In genomic region chr20:62303327-62304226, GRCh38 we compare ENCODE assay signal across 8 cellular contexts. TPM values are rescaled to one million over a fixed set of nuclear protein-coding genes. Genes with fewer than 3 reads are reported as not detected.
DNase-seq lines count a peak whose midpoint lies in the region; ATAC-seq and TF ChIP-seq lines count a peak whose summit lies in the region.

No MANE protein-coding gene starts in this region.

- H3K9me3 Mint-ChIP-seq in activated naive CD4-positive, alpha-beta T cell treated with anti-CD3 and anti-CD28 coated beads, Interleukin-2, amount 50 U/mL, for 72 hours: no peaks in the 10 kb centered on the region

- no peak overlapping the region for H2AFZ ChIP-seq in hepatocyte

- peaks cover 48% of the 10 kb centered on the region for H3K36me3 ChIP-seq in HUES48 (ENCODE audit: control insufficient read depth, insufficient read depth, low read length)
- H3K36me3 ChIP-seq in hepatocyte (replicated peaks; ENCODE audit: insufficient read depth, low read depth): no peaks in the 10 kb centered on the region
- H3K36me3 ChIP-seq in skeletal muscle satellite cell (ENCODE audit: insufficient read depth, low read length): peaks cover 46% of the 10 kb centered on the region

- H3K9ac ChIP-seq in HUES48 (ENCODE audit: low read depth, low read length) (peak overlapping the region; percentile 83), skeletal muscle satellite cell (ENCODE audit: low read depth, low read length) (peak overlapping the region; percentile 92)

- ATAC-seq in activated naive CD4-positive, alpha-beta T cell treated with anti-CD3 and anti-CD28 coated beads, Interleukin-2, amount 50 U/mL, for 72 hours: peak in 1 of 2 donors; percentile 14

- H3K27ac Mint-ChIP-seq in activated naive CD4-positive, alpha-beta T cell treated with anti-CD3 and anti-CD28 coated beads, Interleukin-2, amount 50 U/mL, for 72 hours: peak overlapping the region; percentile 94 to 98

- no peaks in the 10 kb centered on the region for H3K9me2 ChIP-seq in hepatocyte (replicated peaks; ENCODE audit: insufficient read depth)

- H3K79me2 ChIP-seq in hepatocyte: peaks cover 36% of the 10 kb centered on the region

- 5% methylated on average over 61 of the region's 67 CpGs for WGBS in hepatocyte (ENCODE audit: low lambda C conversion rate, missing lambda C conversion rate)

- H3K9me3 ChIP-seq in HUES48 (ENCODE audit: control insufficient read depth, insufficient read depth, low read length) (no peaks in the 10 kb centered on the region), hepatocyte (ENCODE audit: low read depth) (no peaks in the 10 kb centered on the region), skeletal muscle satellite cell (replicated peaks; ENCODE audit: low read length) (no peaks in the 10 kb centered on the region)

- H3K27me3 ChIP-seq in HUES48 (ENCODE audit: control insufficient read depth, insufficient read depth, low read length): no peaks in the 10 kb centered on the region
- H3K27me3 ChIP-seq in hepatocyte: no peaks in the 10 kb centered on the region
- H3K27me3 ChIP-seq in skeletal muscle satellite cell (ENCODE audit: control insufficient read depth, insufficient read depth, low read length): no peaks in the 10 kb centered on the region

- H3K4me1 ChIP-seq in HUES48 (ENCODE audit: control insufficient read depth, insufficient read depth, low read length) (peaks cover 6% of the 10 kb centered on the region; the same call in 1 of the 2 replicates), hepatocyte (ENCODE audit: insufficient read depth) (peaks cover 15% of the 10 kb centered on the region), skeletal muscle satellite cell (ENCODE audit: control insufficient read depth, insufficient read depth, low read length) (peaks cover 19% of the 10 kb centered on the region)

- TF ChIP-seq CTCF in hepatocyte (IDR thresholded peaks at IDR 0.05; ENCODE audit: poor library complexity): no peak

- DNase-seq in activated T-cell treated with anti-CD3 and anti-CD28 coated beads for 48 hours (ENCODE audit: low read depth) (peak; percentile 20), activated T-cell treated with anti-CD3 and anti-CD28 coated beads for 4 hours (no peak), hepatocyte (ENCODE audit: low spot score) (peak; percentile 48), iPS-NIHi11 (ENCODE audit: low spot score) (no peak), SHP77 (lab: John Stamatoyannopoulos, UW) (no peak)
- DNase-seq in activated naive CD4-positive, alpha-beta T cell treated with anti-CD3 and anti-CD28 coated beads, Interleukin-2, amount 50 U/mL, for 72 hours (ENCODE audit: low spot score in 2 of 2): no peak

- H3K27ac ChIP-seq in HUES48 (ENCODE audit: low read depth, low read length) (peak overlapping the region; percentile 87), hepatocyte (peak overlapping the region; percentile 77)

- H3K36me3 Mint-ChIP-seq in activated naive CD4-positive, alpha-beta T cell treated with anti-CD3 and anti-CD28 coated beads, Interleukin-2, amount 50 U/mL, for 72 hours: peaks cover 13 to 31% of the 10 kb centered on the region in 2 donors

- H3K4me3 ChIP-seq in HUES48 (ENCODE audit: low read depth, low read length) (peak overlapping the region; percentile 89), hepatocyte (peak overlapping the region; percentile 44), skeletal muscle satellite cell (ENCODE audit: low read length) (peak overlapping the region; percentile 98)

- H4K20me1 ChIP-seq in hepatocyte (ENCODE audit: insufficient read depth, poor library complexity, severe bottlenecking): peaks cover 37% of the 10 kb centered on the region

- H3K4me2 ChIP-seq in hepatocyte: peak overlapping the region; percentile 97
- H3K4me2 ChIP-seq in skeletal muscle satellite cell (ENCODE audit: low read length): peak overlapping the region; percentile 97

RNA-seq across cellular contexts. Expression of gene ADRM1, which starts 0.8 kb away (rescaled TPM):
- total RNA-seq in activated naive CD4-positive, alpha-beta T cell treated with anti-CD3 and anti-CD28 coated beads, Interleukin-2, amount 50 U/mL, for 72 hours: 10 to 100 TPM; 92.6 to 93.6 TPM
- 103 and 116 TPM in 2 replicates for total RNA-seq in hepatocyte
- 143 and 144 TPM in 2 replicates for polyA plus RNA-seq in hepatocyte
- 156 and 193 TPM in 2 replicates for total RNA-seq in skeletal muscle satellite cell (2012; rRNA removed)

Comparison
In these comparisons a context has a peak if more than half of its experiments do, and no peak if none do; other contexts are left out.
1. DNase-seq: peak in activated T-cell treated with anti-CD3 and anti-CD28 coated beads for 48 hours (single experiment) and hepatocyte (single experiment); none in activated T-cell treated with anti-CD3 and anti-CD28 coated beads for 4 hours (single experiment), activated naive CD4-positive, alpha-beta T cell treated with anti-CD3 and anti-CD28 coated beads, Interleukin-2, amount 50 U/mL, for 72 hours (0 of 2), iPS-NIHi11 (single experiment) and SHP77 (0 of 2).
2. H3K4me3 ChIP-seq: peak in every context shown above with its lines; median percentile 98 in skeletal muscle satellite cell; 89 in HUES48; 44 in hepatocyte.